1 cellular context compared by ENCODE assay signal in the genomic region with DNA sequence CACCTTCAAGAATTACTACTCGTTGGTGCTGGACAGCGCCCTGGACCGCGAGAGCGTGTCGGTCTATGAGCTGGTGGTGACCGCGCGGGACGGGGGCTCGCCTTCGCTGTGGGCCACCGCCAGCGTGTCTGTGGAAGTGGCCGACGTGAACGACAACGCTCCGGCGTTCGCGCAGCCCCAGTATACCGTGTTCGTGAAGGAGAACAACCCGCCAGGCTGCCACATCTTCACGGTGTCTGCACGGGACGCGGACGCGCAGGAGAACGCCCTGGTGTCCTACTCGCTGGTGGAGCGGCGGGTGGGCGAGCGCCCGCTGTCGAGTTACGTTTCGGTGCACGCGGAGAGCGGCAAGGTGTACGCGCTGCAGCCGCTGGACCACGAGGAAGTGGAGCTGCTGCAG.
TF ChIP-seq lines count a peak whose summit lies in the region.

No MANE protein-coding gene starts in this region.

TF ChIP-seq in Ishikawa, 13 proteins besides CTCF, POLR2A, EP300 and RAD21:
- TF ChIP-seq, protein P1, sequence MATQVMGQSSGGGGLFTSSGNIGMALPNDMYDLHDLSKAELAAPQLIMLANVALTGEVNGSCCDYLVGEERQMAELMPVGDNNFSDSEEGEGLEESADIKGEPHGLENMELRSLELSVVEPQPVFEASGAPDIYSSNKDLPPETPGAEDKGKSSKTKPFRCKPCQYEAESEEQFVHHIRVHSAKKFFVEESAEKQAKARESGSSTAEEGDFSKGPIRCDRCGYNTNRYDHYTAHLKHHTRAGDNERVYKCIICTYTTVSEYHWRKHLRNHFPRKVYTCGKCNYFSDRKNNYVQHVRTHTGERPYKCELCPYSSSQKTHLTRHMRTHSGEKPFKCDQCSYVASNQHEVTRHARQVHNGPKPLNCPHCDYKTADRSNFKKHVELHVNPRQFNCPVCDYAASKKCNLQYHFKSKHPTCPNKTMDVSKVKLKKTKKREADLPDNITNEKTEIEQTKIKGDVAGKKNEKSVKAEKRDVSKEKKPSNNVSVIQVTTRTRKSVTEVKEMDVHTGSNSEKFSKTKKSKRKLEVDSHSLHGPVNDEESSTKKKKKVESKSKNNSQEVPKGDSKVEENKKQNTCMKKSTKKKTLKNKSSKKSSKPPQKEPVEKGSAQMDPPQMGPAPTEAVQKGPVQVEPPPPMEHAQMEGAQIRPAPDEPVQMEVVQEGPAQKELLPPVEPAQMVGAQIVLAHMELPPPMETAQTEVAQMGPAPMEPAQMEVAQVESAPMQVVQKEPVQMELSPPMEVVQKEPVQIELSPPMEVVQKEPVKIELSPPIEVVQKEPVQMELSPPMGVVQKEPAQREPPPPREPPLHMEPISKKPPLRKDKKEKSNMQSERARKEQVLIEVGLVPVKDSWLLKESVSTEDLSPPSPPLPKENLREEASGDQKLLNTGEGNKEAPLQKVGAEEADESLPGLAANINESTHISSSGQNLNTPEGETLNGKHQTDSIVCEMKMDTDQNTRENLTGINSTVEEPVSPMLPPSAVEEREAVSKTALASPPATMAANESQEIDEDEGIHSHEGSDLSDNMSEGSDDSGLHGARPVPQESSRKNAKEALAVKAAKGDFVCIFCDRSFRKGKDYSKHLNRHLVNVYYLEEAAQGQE (IDR thresholded peaks at IDR 0.05; ENCODE audit: low read depth): peak; percentile 34; the same call in 1 of the 2 replicates
